In the genomic region with DNA sequence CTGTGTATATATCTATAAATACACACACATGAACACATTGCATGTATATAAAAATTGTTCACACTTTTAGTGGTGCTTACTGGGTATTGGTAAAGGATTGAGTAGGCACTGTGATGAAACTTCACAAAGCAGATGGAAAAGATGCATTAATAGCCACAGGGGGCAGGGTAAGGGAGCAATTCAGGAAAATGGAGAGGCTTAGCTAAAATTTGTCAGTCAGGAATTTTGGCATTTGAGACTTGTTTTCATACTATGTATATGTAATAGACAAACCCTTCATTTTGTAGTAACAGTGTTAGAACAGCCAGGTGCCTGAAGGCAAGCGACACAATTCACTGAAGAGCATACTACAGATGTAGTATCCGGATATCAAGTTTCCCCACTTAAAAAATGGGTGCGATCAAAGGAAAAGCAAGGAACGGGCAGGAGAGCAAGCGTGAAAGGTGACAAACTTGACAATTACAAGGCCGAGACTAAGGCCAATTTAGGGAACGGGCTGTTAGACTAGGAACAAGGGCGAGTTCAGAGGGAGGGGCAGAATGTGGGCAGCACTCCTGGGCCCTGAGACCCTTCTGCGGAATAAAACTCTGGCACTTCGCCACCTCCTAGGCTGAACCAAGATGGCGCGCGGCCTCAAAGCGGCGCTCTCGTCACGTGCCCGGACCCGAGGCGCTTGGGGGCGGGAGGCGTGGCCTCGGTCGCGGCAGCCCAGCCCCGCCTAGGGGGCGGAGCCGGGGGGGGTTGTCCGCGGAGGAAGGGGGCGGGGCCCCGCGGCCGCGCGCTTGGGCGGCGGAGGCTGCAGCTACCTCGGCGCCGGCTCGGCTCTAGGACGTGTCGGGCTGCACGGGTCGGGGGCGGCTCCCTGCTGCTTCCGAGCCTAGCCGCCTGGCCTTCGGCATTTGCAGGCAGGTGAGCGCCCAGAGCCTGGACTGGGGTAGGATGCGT, we compare ENCODE assay signal across 8 cellular contexts. TPM values are rescaled to one million over a fixed set of nuclear protein-coding genes. Genes with fewer than 3 reads are reported as not detected.
DNase-seq lines count a peak whose midpoint lies in the region; ATAC-seq, FAIRE-seq and TF ChIP-seq lines count a peak whose summit lies in the region.

A gene (plus strand): TSS at position 771 of the 945 bp plus-strand sequence. CDS start 12,518 bp downstream, outside the sequence.

- H3K4me3 ChIP-seq in bronchial epithelial cell (ENCODE audit: low read depth, low read length): peak within 1 kb of the TSS; percentile 47
- H3K4me3 ChIP-seq in smooth muscle cell: peak within 1 kb of the TSS; percentile 78

- H3K9ac ChIP-seq in smooth muscle cell (ENCODE audit: low read depth): peak within 1 kb of the TSS; percentile 52

- H4K20me1 ChIP-seq in smooth muscle cell (ENCODE audit: low read depth): peaks cover 37% of the 10 kb centered on the region

- H3K4me2 ChIP-seq in smooth muscle cell: peak within 1 kb of the TSS; percentile 99

- POLR2A ChIA-PET in activated B cell treated with CpG ODN at 0.5 μM for 24 hours (lab: Charles Lee): interaction anchor here (0.7 to 2.9 kb wide), 3 partner anchors 19 to 1487 kb away, joined by 4 to 15 read pairs (median 4); a partner anchor contains a TSS

- H3K27ac Mint-ChIP-seq in activated B cell treated with CpG ODN at 0.5 μM for 24 hours: peak within 1 kb of the TSS; percentile 72

- H3K36me3 Mint-ChIP-seq in activated B cell treated with CpG ODN at 0.5 μM for 24 hours (ENCODE audit: low read depth): peaks cover 40% of the 10 kb centered on the region

- peak within 1 kb of the TSS; percentile 73 for H3K4me3 Mint-ChIP-seq in activated B cell treated with CpG ODN at 0.5 μM for 24 hours

- no peaks in the 10 kb centered on the region for H3K9me3 ChIP-seq in smooth muscle cell (replicated peaks; ENCODE audit: low read depth)

- H3K9me3 Mint-ChIP-seq in activated B cell treated with CpG ODN at 0.5 μM for 24 hours: peaks cover 5% of the 10 kb centered on the region

- intact Hi-C loops in activated B cell treated with CpG ODN at 0.5 μM for 24 hours (cut with micrococcal nuclease): loop anchor here (1.0 to 10.0 kb wide), 5 partner anchors 19 to 881 kb away; a partner anchor contains a TSS

- peaks cover 3% of the 10 kb centered on the region for H3K27me3 Mint-ChIP-seq in activated B cell treated with CpG ODN at 0.5 μM for 24 hours

- peaks cover 23% of the 10 kb centered on the region for H3F3A ChIP-seq in smooth muscle cell (ENCODE audit: low read depth)

- ATAC-seq in GM18517 (IDR thresholded peaks at IDR 0.05; ENCODE audit: unreplicated experiment): peak; percentile 56
- ATAC-seq in HG03095 (IDR thresholded peaks at IDR 0.05; ENCODE audit: unreplicated experiment): peak; percentile 62
- ATAC-seq in activated B cell treated with CpG ODN at 0.5 μM for 24 hours (ENCODE audit: low read depth): peak; percentile 97
- no peak for ATAC-seq in HG02970 (IDR thresholded peaks at IDR 0.05; ENCODE audit: low FRiP score, unreplicated experiment)

- peaks cover 8% of the 10 kb centered on the region for H3K79me2 ChIP-seq in smooth muscle cell (ENCODE audit: low read depth)

- peaks cover 3% of the 10 kb centered on the region for H3K36me3 ChIP-seq in bronchial epithelial cell (ENCODE audit: control insufficient read depth, insufficient read depth, low read length)
- H3K36me3 ChIP-seq in smooth muscle cell (ENCODE audit: low read depth): peaks cover 12% of the 10 kb centered on the region

- peaks cover 12% of the 10 kb centered on the region for H3K4me1 ChIP-seq in smooth muscle cell (ENCODE audit: low read depth)

- no peak for FAIRE-seq in bronchial epithelial cell (lab: Jason Lieb, UNC)

- H3K27me3 ChIP-seq in bronchial epithelial cell (ENCODE audit: control insufficient read depth, insufficient read depth, low read length): no peaks in the 10 kb centered on the region
- no peaks in the 10 kb centered on the region for H3K27me3 ChIP-seq in smooth muscle cell (ENCODE audit: low read depth)

- H3K27ac ChIP-seq in smooth muscle cell (ENCODE audit: low read depth): peak within 1 kb of the TSS; percentile 70

- DNase-seq in NCI-H2171 (lab: John Stamatoyannopoulos, UW) (peak; percentile 97), activated B cell treated with CpG ODN at 0.5 μM for 24 hours (peak; percentile 87), bronchial epithelial cell (ENCODE audit: low read depth) (peak; percentile 63), inferior parietal cortex (ENCODE audit: extremely low spot score) (peak; percentile 81), smooth muscle cell (lab: John Stamatoyannopoulos, UW; ENCODE audit: unreplicated experiment) (peak; percentile 67)

- CTCF ChIA-PET in activated B cell treated with CpG ODN at 0.5 μM for 24 hours (lab: Charles Lee): interaction anchor here (0.9 to 1.0 kb wide), 2 partner anchors 13 to 14 kb away, joined by 3 to 4 read pairs; no protein-coding TSS in a partner anchor

- no peak for TF ChIP-seq CTCF in activated B cell treated with CpG ODN at 0.5 μM for 24 hours (IDR thresholded peaks at IDR 0.05)
- TF ChIP-seq CTCF in bronchial epithelial cell (IDR thresholded peaks at IDR 0.05; ENCODE audit: insufficient read depth, low read length, severe bottlenecking): no peak
- TF ChIP-seq CTCF in smooth muscle cell (IDR thresholded peaks at IDR 0.05; ENCODE audit: borderline replicate concordance, insufficient read depth, poor library complexity, severe bottlenecking): no peak

- WGBS in smooth muscle cell (ENCODE audit: low lambda C conversion rate): 15% methylated on average over 39 of the region's 52 CpGs

- peak within 1 kb of the TSS; percentile 88 for H2AFZ ChIP-seq in smooth muscle cell (ENCODE audit: low read depth)

- H3K4me1 Mint-ChIP-seq in activated B cell treated with CpG ODN at 0.5 μM for 24 hours: peaks cover 16% of the 10 kb centered on the region

RNA-seq across cellular contexts. Expression of the gene that starts here (rescaled TPM):
- total RNA-seq in activated B cell treated with CpG ODN at 0.5 μM for 24 hours (0.12 and 0.29 TPM in 2 replicates), bronchial epithelial cell (4.2 and 9.2 TPM in 2 replicates), smooth muscle cell (10.4 and 10.8 TPM in 2 replicates)
- 6.5 and 9.0 TPM in 2 replicates for polyA plus RNA-seq in smooth muscle cell

Comparison
In these comparisons a context has a peak if more than half of its experiments do, and no peak if none do; other contexts are left out.
1. Peak in DNase-seq and ATAC-seq in activated B cell treated with CpG ODN at 0.5 μM for 24 hours; RNA of the gene not detected or under 1 TPM.